ENCODE assay signal across 2 cellular contexts in genomic region chr22:50326225-50326958, GRCh38.
TF ChIP-seq lines count a peak whose summit lies in the region.

No MANE protein-coding gene starts in this region.

TF ChIP-seq in GM23338, 12 proteins besides CTCF, POLR2A, EP300 and RAD21 (continued from another document):
- TF ChIP-seq EZH2phosphoT487 (IDR thresholded peaks at IDR 0.05; ENCODE audit: unreplicated experiment), result no peak
- TF ChIP-seq STAT1 (IDR thresholded peaks at IDR 0.05; ENCODE audit: unreplicated experiment), result no peak
- TF ChIP-seq EZH2 (IDR thresholded peaks at IDR 0.05; ENCODE audit: low read depth, unreplicated experiment), result no peak
- TF ChIP-seq CREB1 (CRISPR knock-in tag; IDR thresholded peaks at IDR 0.05; ENCODE audit: low read depth), result no peak
- no peak for TF ChIP-seq POLR2AphosphoS5 (IDR thresholded peaks at IDR 0.05; ENCODE audit: low read depth)

TF ChIP-seq in SK-N-SH treated with all-trans-retinoic acid at 6 μM for 48 hours, 23 proteins besides CTCF, POLR2A, EP300 and RAD21 (continued from another document):
- TF ChIP-seq RARB (CRISPR knock-in tag; IDR thresholded peaks at IDR 0.05) (no peak), ARNTL (CRISPR knock-in tag; IDR thresholded peaks at IDR 0.05; ENCODE audit: borderline replicate concordance, low read depth) (no peak), GLIS3 (CRISPR knock-in tag; IDR thresholded peaks at IDR 0.05) (no peak), ZNF8 (CRISPR knock-in tag; IDR thresholded peaks at IDR 0.05) (no peak), ZNF70 (CRISPR knock-in tag; IDR thresholded peaks at IDR 0.05) (no peak), TOX (CRISPR knock-in tag; IDR thresholded peaks at IDR 0.05; ENCODE audit: borderline replicate concordance) (no peak), TCF4 (CRISPR knock-in tag; IDR thresholded peaks at IDR 0.05; ENCODE audit: borderline replicate concordance) (no peak)
- TF ChIP-seq, protein P1, sequence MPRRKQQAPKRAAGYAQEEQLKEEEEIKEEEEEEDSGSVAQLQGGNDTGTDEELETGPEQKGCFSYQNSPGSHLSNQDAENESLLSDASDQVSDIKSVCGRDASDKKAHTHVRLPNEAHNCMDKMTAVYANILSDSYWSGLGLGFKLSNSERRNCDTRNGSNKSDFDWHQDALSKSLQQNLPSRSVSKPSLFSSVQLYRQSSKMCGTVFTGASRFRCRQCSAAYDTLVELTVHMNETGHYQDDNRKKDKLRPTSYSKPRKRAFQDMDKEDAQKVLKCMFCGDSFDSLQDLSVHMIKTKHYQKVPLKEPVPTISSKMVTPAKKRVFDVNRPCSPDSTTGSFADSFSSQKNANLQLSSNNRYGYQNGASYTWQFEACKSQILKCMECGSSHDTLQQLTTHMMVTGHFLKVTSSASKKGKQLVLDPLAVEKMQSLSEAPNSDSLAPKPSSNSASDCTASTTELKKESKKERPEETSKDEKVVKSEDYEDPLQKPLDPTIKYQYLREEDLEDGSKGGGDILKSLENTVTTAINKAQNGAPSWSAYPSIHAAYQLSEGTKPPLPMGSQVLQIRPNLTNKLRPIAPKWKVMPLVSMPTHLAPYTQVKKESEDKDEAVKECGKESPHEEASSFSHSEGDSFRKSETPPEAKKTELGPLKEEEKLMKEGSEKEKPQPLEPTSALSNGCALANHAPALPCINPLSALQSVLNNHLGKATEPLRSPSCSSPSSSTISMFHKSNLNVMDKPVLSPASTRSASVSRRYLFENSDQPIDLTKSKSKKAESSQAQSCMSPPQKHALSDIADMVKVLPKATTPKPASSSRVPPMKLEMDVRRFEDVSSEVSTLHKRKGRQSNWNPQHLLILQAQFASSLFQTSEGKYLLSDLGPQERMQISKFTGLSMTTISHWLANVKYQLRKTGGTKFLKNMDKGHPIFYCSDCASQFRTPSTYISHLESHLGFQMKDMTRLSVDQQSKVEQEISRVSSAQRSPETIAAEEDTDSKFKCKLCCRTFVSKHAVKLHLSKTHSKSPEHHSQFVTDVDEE (CRISPR knock-in tag; IDR thresholded peaks at IDR 0.05), result no peak
